Comparison of ENCODE assay signal across 8 cellular contexts in the genomic region with DNA sequence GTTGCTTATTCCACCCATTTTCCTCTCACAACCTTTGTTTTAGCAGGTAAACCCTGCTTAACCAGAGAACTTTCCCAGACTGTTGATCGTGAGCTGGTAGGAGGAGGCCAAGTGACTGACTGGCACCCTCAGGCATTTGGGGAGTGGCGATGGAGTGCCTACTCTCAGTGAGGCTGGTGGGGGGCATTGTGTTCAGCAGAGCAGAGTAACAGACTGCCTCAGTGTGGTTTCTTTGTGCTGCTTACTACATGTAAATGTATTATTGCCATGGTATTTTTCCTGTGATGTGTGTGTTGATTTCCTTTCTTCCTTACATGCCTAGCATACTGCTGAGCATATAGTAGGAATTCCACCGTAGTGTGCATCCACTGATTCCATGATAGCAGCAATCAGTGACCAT. TPM values are rescaled to one million over a fixed set of nuclear protein-coding genes. Genes with fewer than 3 reads are reported as not detected.
DNase-seq lines count a peak whose midpoint lies in the region; ATAC-seq, FAIRE-seq and TF ChIP-seq lines count a peak whose summit lies in the region.

No MANE protein-coding gene starts in this region.

- no peaks in the 10 kb centered on the region for H3K9me3 ChIP-seq in gastroesophageal sphincter
- no peaks in the 10 kb centered on the region for H3K9me3 ChIP-seq in small intestine (ENCODE audit: control insufficient read depth, low read depth)

- H3K4me1 Mint-ChIP-seq in activated naive CD4-positive, alpha-beta T cell treated with anti-CD3 and anti-CD28 coated beads for 36 hours (ENCODE audit: low read depth): peaks cover 69% of the 10 kb centered on the region
- peaks cover 68% of the 10 kb centered on the region for H3K4me1 Mint-ChIP-seq in activated CD4-positive, alpha-beta memory T cell treated with anti-CD3 and anti-CD28 coated beads, Interleukin-2, amount 10 ng/mL, durations not matched to agents 7 days and 5 days

- TF ChIP-seq EP300 in gastroesophageal sphincter (IDR thresholded peaks at IDR 0.05): no peak

- no peak for FAIRE-seq in small intestine (lab: Jason Lieb, UNC)

- peaks cover 0 to 12% of the 10 kb centered on the region in 2 donors for H3K36me3 ChIP-seq in gastroesophageal sphincter
- H3K36me3 ChIP-seq in small intestine (ENCODE audit: control insufficient read depth in 2 of 2, insufficient read depth in 2 of 2, low read length in 2 of 2): no peaks in the 10 kb centered on the region

- H3K27ac ChIP-seq in gastroesophageal sphincter (peak overlapping the region in 3 of 4 donors; percentile 86 to 94 (median 91)), small intestine (ENCODE audit: low read depth in 1 of 2, low read length in 1 of 2) (peak overlapping the region in 1 of 2 donors; percentile 39)

- no peaks in the 10 kb centered on the region for H3K27me3 ChIP-seq in gastroesophageal sphincter
- no peaks in the 10 kb centered on the region for H3K27me3 ChIP-seq in small intestine (ENCODE audit: control insufficient read depth in 2 of 2, insufficient read depth in 2 of 2, low read length in 2 of 2)

- H3K4me3 Mint-ChIP-seq in activated naive CD4-positive, alpha-beta T cell treated with anti-CD3 and anti-CD28 coated beads for 36 hours: peak overlapping the region; percentile 97
- H3K4me3 Mint-ChIP-seq in activated CD4-positive, alpha-beta memory T cell treated with anti-CD3 and anti-CD28 coated beads, Interleukin-2, amount 10 ng/mL, durations not matched to agents 7 days and 5 days: peak overlapping the region; percentile 87

- intact Hi-C loops in activated naive CD4-positive, alpha-beta T cell treated with anti-CD3 and anti-CD28 coated beads for 36 hours (cut with micrococcal nuclease): loop anchor here (5.0 kb wide), 1 partner anchor 46 kb away; no protein-coding TSS in a partner anchor

- CTCF ChIA-PET in activated naive CD4-positive, alpha-beta T cell treated with anti-CD3 and anti-CD28 coated beads for 36 hours (lab: Charles Lee): interaction anchor here (1.1 to 1.3 kb wide), 2 partner anchors 14 to 80 kb away, joined by 3 to 4 read pairs; no protein-coding TSS in a partner anchor
- CTCF ChIA-PET in activated CD4-positive, alpha-beta memory T cell treated with anti-CD3 and anti-CD28 coated beads, Interleukin-2, amount 10 ng/mL, durations not matched to agents 7 days and 5 days (lab: Charles Lee): interaction anchor here (0.8 kb wide), 1 partner anchor 9 kb away, joined by 3 read pairs; no protein-coding TSS in a partner anchor

- TF ChIP-seq CTCF in gastroesophageal sphincter (IDR thresholded peaks at IDR 0.05): no peak

- WGBS in gastroesophageal sphincter (ENCODE audit: low coverage in 1 of 2), 2 donors: 23 to 36% methylated on average over 1 to 2 of the region's 3 CpGs
- WGBS in small intestine, 3 donors: 15 to 33% (median 30%) methylated on average over 3 of the region's 3 CpGs

- ATAC-seq in gastroesophageal sphincter (no peak), GM21423 (IDR thresholded peaks at IDR 0.05; ENCODE audit: unreplicated experiment) (no peak)

- POLR2A ChIA-PET in activated CD4-positive, alpha-beta memory T cell treated with anti-CD3 and anti-CD28 coated beads, Interleukin-2, amount 10 ng/mL, durations not matched to agents 7 days and 5 days (lab: Charles Lee): interaction anchor here (1.2 to 1.7 kb wide), 2 partner anchors 27 to 45 kb away, joined by 3 to 4 read pairs; no protein-coding TSS in a partner anchor

- peaks cover 0 to 84% (median 44%) of the 10 kb centered on the region in 3 donors for H3K4me1 ChIP-seq in gastroesophageal sphincter
- peaks cover 2 to 13% of the 10 kb centered on the region in 2 donors for H3K4me1 ChIP-seq in small intestine (ENCODE audit: control insufficient read depth in 2 of 2, insufficient read depth in 1 of 2, low read depth in 1 of 2, low read length in 1 of 2)

- H3K27me3 Mint-ChIP-seq in activated naive CD4-positive, alpha-beta T cell treated with anti-CD3 and anti-CD28 coated beads for 36 hours (ENCODE audit: low read depth): no peaks in the 10 kb centered on the region
- no peaks in the 10 kb centered on the region for H3K27me3 Mint-ChIP-seq in activated CD4-positive, alpha-beta memory T cell treated with anti-CD3 and anti-CD28 coated beads, Interleukin-2, amount 10 ng/mL, durations not matched to agents 7 days and 5 days

- no peak for TF ChIP-seq POLR2A in gastroesophageal sphincter (IDR thresholded peaks at IDR 0.05)
- TF ChIP-seq POLR2A in erythroblast (IDR thresholded peaks at IDR 0.05; ENCODE audit: low read length): no peak

- H3K4me3 ChIP-seq in gastroesophageal sphincter: peak overlapping the region in 1 of 2 donors; percentile 93
- peak overlapping the region in 1 of 2 donors; percentile 73 for H3K4me3 ChIP-seq in small intestine (ENCODE audit: low read depth in 1 of 2, low read length in 2 of 2)

- H3K27ac Mint-ChIP-seq in activated naive CD4-positive, alpha-beta T cell treated with anti-CD3 and anti-CD28 coated beads for 36 hours: no peak overlapping the region
- no peak overlapping the region for H3K27ac Mint-ChIP-seq in activated CD4-positive, alpha-beta memory T cell treated with anti-CD3 and anti-CD28 coated beads, Interleukin-2, amount 10 ng/mL, durations not matched to agents 7 days and 5 days

- no peaks in the 10 kb centered on the region for H3K9me3 Mint-ChIP-seq in activated naive CD4-positive, alpha-beta T cell treated with anti-CD3 and anti-CD28 coated beads for 36 hours
- no peaks in the 10 kb centered on the region for H3K9me3 Mint-ChIP-seq in activated CD4-positive, alpha-beta memory T cell treated with anti-CD3 and anti-CD28 coated beads, Interleukin-2, amount 10 ng/mL, durations not matched to agents 7 days and 5 days

- peaks cover 10% of the 10 kb centered on the region for H3K36me3 Mint-ChIP-seq in activated naive CD4-positive, alpha-beta T cell treated with anti-CD3 and anti-CD28 coated beads for 36 hours (ENCODE audit: low read depth)
- H3K36me3 Mint-ChIP-seq in activated CD4-positive, alpha-beta memory T cell treated with anti-CD3 and anti-CD28 coated beads, Interleukin-2, amount 10 ng/mL, durations not matched to agents 7 days and 5 days (ENCODE audit: low read depth): peaks cover 40% of the 10 kb centered on the region

- no peak for DNase-seq in activated naive CD4-positive, alpha-beta T cell treated with anti-CD3 and anti-CD28 coated beads for 36 hours
- DNase-seq in activated naive CD4-positive, alpha-beta T cell (lab: John Stamatoyannopoulos, UW): no peak
- no peak for DNase-seq in activated CD4-positive, alpha-beta memory T cell treated with anti-CD3 and anti-CD28 coated beads, Interleukin-2, amount 10 ng/mL, durations not matched to agents 7 days and 5 days
- DNase-seq in small intestine (peak; percentile 29), DMS53 (lab: John Stamatoyannopoulos, UW) (no peak), erythroblast (lab: John Stamatoyannopoulos, UW) (no peak)

RNA-seq across cellular contexts. Expression of a gene that starts 2.6 kb away (rescaled TPM):
- total RNA-seq in activated naive CD4-positive, alpha-beta T cell treated with anti-CD3 and anti-CD28 coated beads for 36 hours: 10 to 100 TPM; 15.8 to 17.6 TPM
- total RNA-seq in activated CD4-positive, alpha-beta memory T cell treated with anti-CD3 and anti-CD28 coated beads, Interleukin-2, amount 10 ng/mL, durations not matched to agents 7 days and 5 days: 10 to 100 TPM; 48.7 to 54.2 TPM
- 10 to 100 TPM; 17.4 to 42.5 (median 23.8) TPM for total RNA-seq in gastroesophageal sphincter
- 10 to 100 TPM; 25.9 to 29.5 (median 26.6) TPM for polyA plus RNA-seq in small intestine

RNA-seq across cellular contexts. Expression of a gene that starts 28.3 kb away (rescaled TPM):
- 10 to 100 TPM; 15.3 to 15.4 TPM for total RNA-seq in activated naive CD4-positive, alpha-beta T cell treated with anti-CD3 and anti-CD28 coated beads for 36 hours
- total RNA-seq in activated CD4-positive, alpha-beta memory T cell treated with anti-CD3 and anti-CD28 coated beads, Interleukin-2, amount 10 ng/mL, durations not matched to agents 7 days and 5 days: 10 to 100 TPM; 33.2 to 37.2 TPM
- 10 to 100 TPM; 14.3 to 18.6 (median 15.5) TPM for total RNA-seq in gastroesophageal sphincter
- polyA plus RNA-seq in small intestine: 1 to 10 TPM; 1.1 to 7.9 (median 3.0) TPM
